Comparison of ENCODE assay signal across 32 cellular contexts in genomic region chr14:54342806-54343205, GRCh38. TPM values are rescaled to one million over a fixed set of nuclear protein-coding genes. Genes with fewer than 3 reads are reported as not detected.
A peak's percentile ranks its signal among the peaks of the same experiment; 100 is the strongest.
DNase-seq lines count a peak whose midpoint lies in the region; ATAC-seq and TF ChIP-seq lines count a peak whose summit lies in the region.
"Had no signal": no experiment of that assay in that cellular context is flagged by ENCODE, and none has a peak within 500 bp of the region (broad histone marks: within the 10 kb centered on the region; RNA-seq: fewer than 3 reads in every experiment).

No MANE protein-coding gene starts in this region.

- no peaks in the 10 kb centered on the region for H3K9me3 ChIP-seq in mammary epithelial cell (replicated peaks; ENCODE audit: insufficient read depth, low read length)
- no peaks in the 10 kb centered on the region for H3K9me3 ChIP-seq in T-helper 17 cell (ENCODE audit: control insufficient read depth, low read length, poor library complexity, severe bottlenecking)
- H3K9me3 ChIP-seq: A549, esophagus squamous epithelium, heart right ventricle, mucosa of descending colon, Peyer's patch, right atrium auricular region, vagina had no signal

- H3K27ac Mint-ChIP-seq in MCF 10A (ENCODE audit: low read depth, unreplicated experiment) (no peak overlapping the region), T-helper 17 cell (peak overlapping the region; percentile 4), mesothelial cell of epicardium (peak overlapping the region; percentile 84)
- H3K27ac Mint-ChIP-seq: activated CD4-positive, alpha-beta T cell treated with anti-CD3 and anti-CD28 coated beads, Interleukin-2, amount 10 ng/mL, durations not matched to agents 24 days and 14 days; activated naive CD4-positive, alpha-beta T cell treated with anti-CD3 and anti-CD28 coated beads, Interleukin-2, amount 50 U/mL, for 24 hours; HFFc6; WTC11 had no signal

- dilution Hi-C loops in mammary epithelial cell (cut with HindIII; ENCODE audit: low sequenced_read_pairs) = no loop called here

- H3K9me3 Mint-ChIP-seq in MCF 10A (ENCODE audit: unreplicated experiment) (no peaks in the 10 kb centered on the region), mesothelial cell of epicardium (no peaks in the 10 kb centered on the region)
- H3K9me3 Mint-ChIP-seq: activated CD4-positive, alpha-beta T cell treated with anti-CD3 and anti-CD28 coated beads, Interleukin-2, amount 10 ng/mL, durations not matched to agents 24 days and 14 days; activated naive CD4-positive, alpha-beta T cell treated with anti-CD3 and anti-CD28 coated beads, Interleukin-2, amount 50 U/mL, for 24 hours; HFFc6 had no signal

- BruUV-seq in mammary epithelial cell (replicated peaks; lab: Mats Ljungman, UMichigan) (no TSS peak), MCF 10A (replicated peaks; lab: Mats Ljungman, UMichigan) (no TSS peak)

- no peaks in the 10 kb centered on the region for H3K79me2 ChIP-seq in mammary epithelial cell (ENCODE audit: insufficient read depth, low read length)
- H3K79me2 ChIP-seq: parathyroid adenoma had no signal

- no peak overlapping the region for H3K9ac ChIP-seq in mammary epithelial cell (ENCODE audit: insufficient read depth, low read length)
- H3K9ac ChIP-seq: parathyroid adenoma had no signal

- POLR2A ChIA-PET in MCF 10A (lab: Yijun Ruan, JAX) = interaction anchor here (0.6 kb wide), 1 partner anchor 952 kb away, joined by 3 read pairs; no protein-coding TSS in a partner anchor

- no peaks in the 10 kb centered on the region for H3K4me1 ChIP-seq in mammary epithelial cell (ENCODE audit: insufficient read depth, low read length)
- H3K4me1 ChIP-seq: A549, esophagus squamous epithelium, foreskin keratinocyte, parathyroid adenoma, Peyer's patch, right atrium auricular region had no signal

- intact Hi-C loops in mammary epithelial cell (cut with micrococcal nuclease) (no loop called here), MCF 10A (cut with micrococcal nuclease) (no loop called here)

- H3K4me2 ChIP-seq in mammary epithelial cell (ENCODE audit: insufficient read depth, low read depth, low read length) = no peak overlapping the region
- H3K4me2 ChIP-seq: A549 had no signal

- no peak overlapping the region for H3K4me3 Mint-ChIP-seq in MCF 10A (ENCODE audit: unreplicated experiment)
- no peak overlapping the region for H3K4me3 Mint-ChIP-seq in T-helper 17 cell
- no peak overlapping the region for H3K4me3 Mint-ChIP-seq in mesothelial cell of epicardium
- H3K4me3 Mint-ChIP-seq: activated CD4-positive, alpha-beta T cell treated with anti-CD3 and anti-CD28 coated beads, Interleukin-2, amount 10 ng/mL, durations not matched to agents 24 days and 14 days; activated naive CD4-positive, alpha-beta T cell treated with anti-CD3 and anti-CD28 coated beads, Interleukin-2, amount 50 U/mL, for 24 hours; HFFc6; WTC11 had no signal

- no peaks in the 10 kb centered on the region for H4K20me1 ChIP-seq in mammary epithelial cell (ENCODE audit: insufficient read depth, low read length)

- CTCF ChIA-PET in mammary epithelial cell (lab: Charles Lee; ENCODE audit: low non-redundant PET) = interaction anchor here (0.6 kb wide), 1 partner anchor 14 kb away, joined by 5 read pairs; no protein-coding TSS in a partner anchor
- CTCF ChIA-PET in MCF 10A (lab: Yijun Ruan, JAX) = interaction anchor here (0.6 to 1.1 kb wide), 4 partner anchors 804 to 1288 kb away, joined by 3 to 7 read pairs (median 4); no protein-coding TSS in a partner anchor

- in situ Hi-C loops in mammary epithelial cell (cut with MboI; ENCODE audit: low sequenced_read_pairs in 2 of 2) = loop anchor here (25.0 kb wide), 4 partner anchors 331 to 906 kb away; no protein-coding TSS in a partner anchor

- H2AFZ ChIP-seq in mammary epithelial cell (ENCODE audit: low read depth, low read length) = peak overlapping the region; percentile 23
- H2AFZ ChIP-seq: parathyroid adenoma had no signal

- H3K4me1 Mint-ChIP-seq in MCF 10A (ENCODE audit: insufficient read depth, unreplicated experiment) (no peaks in the 10 kb centered on the region), T-helper 17 cell (peaks cover 6% of the 10 kb centered on the region), mesothelial cell of epicardium (peaks cover 33% of the 10 kb centered on the region)
- H3K4me1 Mint-ChIP-seq: activated CD4-positive, alpha-beta T cell treated with anti-CD3 and anti-CD28 coated beads, Interleukin-2, amount 10 ng/mL, durations not matched to agents 24 days and 14 days; activated naive CD4-positive, alpha-beta T cell treated with anti-CD3 and anti-CD28 coated beads, Interleukin-2, amount 50 U/mL, for 24 hours had no signal

- 94% methylated on average over 3 of the region's 3 CpGs for WGBS in mammary epithelial cell (ENCODE audit: low coverage, missing lambda C conversion rate)

- no peaks in the 10 kb centered on the region for H3K27me3 ChIP-seq in mammary epithelial cell (ENCODE audit: insufficient read depth, low read length)
- H3K27me3 ChIP-seq: foreskin keratinocyte, Peyer's patch, right atrium auricular region, vagina had no signal

- no peaks in the 10 kb centered on the region for H3K36me3 ChIP-seq in mammary epithelial cell (ENCODE audit: insufficient read depth, low read length)
- H3K36me3 ChIP-seq: esophagus squamous epithelium, heart right ventricle, Peyer's patch, right atrium auricular region, vagina had no signal

- DNase-seq in mammary epithelial cell = no peak
- no peak for DNase-seq in MCF 10A (ENCODE audit: unreplicated experiment)
- no peak for DNase-seq in T-helper 17 cell
- no peak for DNase-seq in mesothelial cell of epicardium (ENCODE audit: low spot score in 2 of 2, unreplicated experiment in 2 of 2)
- no peak for DNase-seq in DMS114 treated with DMSO at 0.1 percent for 48 hours (lab: John Stamatoyannopoulos, UW; ENCODE audit: unreplicated experiment)
- no peak for DNase-seq in C1 segment of cervical spinal cord (lab: John Stamatoyannopoulos, UW)
- DNase-seq: activated CD4-positive, alpha-beta T cell treated with anti-CD3 and anti-CD28 coated beads, Interleukin-2, amount 10 ng/mL, durations not matched to agents 24 days and 14 days; activated CD8-positive, alpha-beta memory T cell treated with anti-CD3 and anti-CD28 coated beads for 24 hours; amniotic stem cell; esophagus squamous epithelium; foreskin keratinocyte; GF-D8; heart right ventricle; HFFc6; KG1; kidney; mucosa of descending colon; NCI-H774; Peyer's patch; SHP77 treated with DMSO at 0.1 percent for 48 hours; stimulated activated CD4-positive, alpha-beta T cell treated with anti-CD3 and anti-CD28 coated beads, Interleukin-1b, Interleukin-23, amount 100 ng/mL, for 48 hours; stimulated activated naive CD8-positive, alpha-beta T cell treated with anti-CD3 and anti-CD28 coated beads, Interleukin-15, Interleukin-2, amounts not matched to agents 100 U/mL and 50 U/mL, for 24 hours; T-helper 9 cell had no signal

- H3K27ac ChIP-seq in mammary epithelial cell (ENCODE audit: insufficient read depth, low read depth, low read length) = no peak overlapping the region
- H3K27ac ChIP-seq: A549, esophagus squamous epithelium, foreskin keratinocyte, HL-60, parathyroid adenoma, Peyer's patch, right atrium auricular region had no signal

- TF ChIP-seq CTCF in mammary epithelial cell (conservative IDR thresholded peaks at IDR 0.05 in 1 of 2, IDR thresholded peaks at IDR 0.05 in 1 of 2; ENCODE audit: extremely low read depth in 1 of 2, insufficient read depth in 1 of 2, low read depth in 1 of 2, low read length in 2 of 2) (no peak), MCF 10A (IDR thresholded peaks at IDR 0.05; ENCODE audit: unreplicated experiment) (no peak), mesothelial cell of epicardium (IDR thresholded peaks at IDR 0.05; ENCODE audit: unreplicated experiment) (no peak)

- H3K4me3 ChIP-seq in mammary epithelial cell (replicated peaks in 1 of 3; ENCODE audit: insufficient read depth in 1 of 3, low read depth in 2 of 3, low read length in 3 of 3) = no peak overlapping the region
- H3K4me3 ChIP-seq: A549, esophagus squamous epithelium, heart right ventricle, mucosa of descending colon, Peyer's patch, right atrium auricular region, vagina had no signal

- no peaks in the 10 kb centered on the region for H3K27me3 Mint-ChIP-seq in MCF 10A (ENCODE audit: insufficient read depth, unreplicated experiment)
- peaks cover 19% of the 10 kb centered on the region for H3K27me3 Mint-ChIP-seq in T-helper 17 cell
- no peaks in the 10 kb centered on the region for H3K27me3 Mint-ChIP-seq in mesothelial cell of epicardium (ENCODE audit: low read depth)

- H3K36me3 Mint-ChIP-seq in MCF 10A (ENCODE audit: insufficient read depth, unreplicated experiment) (no peaks in the 10 kb centered on the region), T-helper 17 cell (ENCODE audit: low read depth) (no peaks in the 10 kb centered on the region), mesothelial cell of epicardium (no peaks in the 10 kb centered on the region)
- H3K36me3 Mint-ChIP-seq: activated naive CD4-positive, alpha-beta T cell treated with anti-CD3 and anti-CD28 coated beads, Interleukin-2, amount 50 U/mL, for 24 hours had no signal

- ATAC-seq in T-helper 17 cell = no peak
- ATAC-seq in GM19467 (IDR thresholded peaks at IDR 0.05; ENCODE audit: unreplicated experiment) = no peak
- ATAC-seq in GM18868 (IDR thresholded peaks at IDR 0.05; ENCODE audit: unreplicated experiment) = no peak
- ATAC-seq: A549; foreskin keratinocyte; stimulated activated naive CD8-positive, alpha-beta T cell treated with anti-CD3 and anti-CD28 coated beads, Interleukin-15, Interleukin-2, amounts not matched to agents 100 U/mL and 50 U/mL, for 24 hours; WTC11 had no signal

RNA-seq across cellular contexts. Expression of gene CDKN3, which starts 54.0 kb away (rescaled TPM):
- total RNA-seq in mammary epithelial cell (10 to 100 TPM in 1 of 2 donors, under 1 TPM in 1; 0.50 to 38.1 TPM), MCF 10A (2022) (66.4 and 66.5 TPM in 2 replicates), T-helper 17 cell (1 to 10 TPM; 1.1 to 1.5 TPM), mesothelial cell of epicardium (10.3 to 11.6 TPM (median 10.3 TPM) in 3 replicates)
- 47.2 TPM for polyA plus RNA-seq in mammary epithelial cell
- not detected for polyA minus RNA-seq in mammary epithelial cell
